ENCODE assay signal across 13 cellular contexts in genomic region chr5:132468665-132469379, GRCh38. TPM values are rescaled to one million over a fixed set of nuclear protein-coding genes. Genes with fewer than 3 reads are reported as not detected.
DNase-seq lines count a peak whose midpoint lies in the region; ATAC-seq and TF ChIP-seq lines count a peak whose summit lies in the region.
"Had no signal": no experiment of that assay in that cellular context is flagged by ENCODE, and none has a peak within 500 bp of the region (broad histone marks: within the 10 kb centered on the region; RNA-seq: fewer than 3 reads in every experiment).

No MANE protein-coding gene starts in this region.

- no peaks in the 10 kb centered on the region for H3K27me3 ChIP-seq in uterus

- POLR2A ChIA-PET in activated naive CD8-positive, alpha-beta T cell treated with anti-CD3 and anti-CD28 coated beads, Interleukin-2, amount 10 ng/mL, durations not matched to agents 7 days and 5 days (lab: Charles Lee): interaction anchor here (0.6 to 30.8 kb wide), 4 partner anchors 12 to 58 kb away, joined by 3 to 1195 read pairs (median 5); partner anchors contain the start of gene IRF1

- H3K9me3 Mint-ChIP-seq in activated naive CD8-positive, alpha-beta T cell treated with anti-CD3 and anti-CD28 coated beads, Interleukin-2, amount 10 ng/mL, durations not matched to agents 7 days and 5 days: no peaks in the 10 kb centered on the region
- H3K9me3 Mint-ChIP-seq in activated naive CD8-positive, alpha-beta T cell treated with anti-CD3 and anti-CD28 coated beads for 36 hours: no peaks in the 10 kb centered on the region
- H3K9me3 Mint-ChIP-seq in naive B cell: no peaks in the 10 kb centered on the region
- H3K9me3 Mint-ChIP-seq: stimulated activated naive CD8-positive, alpha-beta T cell treated with anti-CD3 and anti-CD28 coated beads, Interleukin-15, amount 100 ng/mL, for 72 hours had no signal

- H3K4me1 Mint-ChIP-seq in activated naive CD8-positive, alpha-beta T cell treated with anti-CD3 and anti-CD28 coated beads, Interleukin-2, amount 10 ng/mL, durations not matched to agents 7 days and 5 days: peaks cover 81% of the 10 kb centered on the region
- H3K4me1 Mint-ChIP-seq in activated naive CD8-positive, alpha-beta T cell treated with anti-CD3 and anti-CD28 coated beads for 36 hours: peaks cover 76% of the 10 kb centered on the region
- H3K4me1 Mint-ChIP-seq in T-helper 17 cell: peaks cover 81% of the 10 kb centered on the region
- H3K4me1 Mint-ChIP-seq in naive B cell: peaks cover 74 to 89% (median 88%) of the 10 kb centered on the region in 3 donors

- TF ChIP-seq POLR2A in uterus (IDR thresholded peaks at IDR 0.05): no peak

- no peak overlapping the region for H3K4me3 ChIP-seq in uterus
- H3K4me3 ChIP-seq: mucosa of descending colon had no signal

- peaks cover 4% of the 10 kb centered on the region in 2 donors for H3K4me1 ChIP-seq in uterus

- H3K4me3 Mint-ChIP-seq in activated naive CD8-positive, alpha-beta T cell treated with anti-CD3 and anti-CD28 coated beads, Interleukin-2, amount 10 ng/mL, durations not matched to agents 7 days and 5 days: no peak overlapping the region
- H3K4me3 Mint-ChIP-seq in activated naive CD8-positive, alpha-beta T cell treated with anti-CD3 and anti-CD28 coated beads for 36 hours: no peak overlapping the region
- H3K4me3 Mint-ChIP-seq in T-helper 17 cell (peak overlapping the region; percentile 64), naive B cell (peak overlapping the region in 1 of 8 donors; percentile 74)
- H3K4me3 Mint-ChIP-seq: stimulated activated naive CD8-positive, alpha-beta T cell treated with anti-CD3 and anti-CD28 coated beads, Interleukin-15, amount 100 ng/mL, for 72 hours had no signal

- H3K27me3 Mint-ChIP-seq in activated naive CD8-positive, alpha-beta T cell treated with anti-CD3 and anti-CD28 coated beads, Interleukin-2, amount 10 ng/mL, durations not matched to agents 7 days and 5 days: no peaks in the 10 kb centered on the region
- no peaks in the 10 kb centered on the region for H3K27me3 Mint-ChIP-seq in activated naive CD8-positive, alpha-beta T cell treated with anti-CD3 and anti-CD28 coated beads for 36 hours
- H3K27me3 Mint-ChIP-seq in T-helper 17 cell (no peaks in the 10 kb centered on the region), naive B cell (no peaks in the 10 kb centered on the region)
- H3K27me3 Mint-ChIP-seq: stimulated activated naive CD8-positive, alpha-beta T cell treated with anti-CD3 and anti-CD28 coated beads, Interleukin-15, amount 100 ng/mL, for 72 hours had no signal

- ATAC-seq in activated naive CD8-positive, alpha-beta T cell treated with anti-CD3 and anti-CD28 coated beads, Interleukin-2, amount 10 ng/mL, durations not matched to agents 7 days and 5 days (ENCODE audit: low read depth): no peak
- ATAC-seq in T-helper 17 cell (no peak), naive B cell (ENCODE audit: low read depth in 2 of 2) (no peak), GM21529 (IDR thresholded peaks at IDR 0.05; ENCODE audit: unreplicated experiment) (no peak), HG03565 (IDR thresholded peaks at IDR 0.05; ENCODE audit: unreplicated experiment) (no peak)
- ATAC-seq: mucosa of descending colon; stimulated activated naive CD8-positive, alpha-beta T cell treated with anti-CD3 and anti-CD28 coated beads, Interleukin-15, amount 100 ng/mL, for 72 hours had no signal

- H3K36me3 ChIP-seq in uterus: no peaks in the 10 kb centered on the region

- DNase-seq in activated naive CD8-positive, alpha-beta T cell treated with anti-CD3 and anti-CD28 coated beads, Interleukin-2, amount 10 ng/mL, durations not matched to agents 7 days and 5 days: no peak
- no peak for DNase-seq in activated naive CD8-positive, alpha-beta T cell treated with anti-CD3 and anti-CD28 coated beads for 36 hours
- DNase-seq in T-helper 17 cell (peak in 1 of 3 donors; percentile 1), naive B cell (no peak), uterus (peak; percentile 4 to 6), SHP77 (lab: John Stamatoyannopoulos, UW) (no peak)
- DNase-seq: effector CD4-positive, alpha-beta T cell; foreskin fibroblast; NCI-H1105 had no signal

- peak overlapping the region; percentile 14 for H3K27ac Mint-ChIP-seq in activated naive CD8-positive, alpha-beta T cell treated with anti-CD3 and anti-CD28 coated beads, Interleukin-2, amount 10 ng/mL, durations not matched to agents 7 days and 5 days
- no peak overlapping the region for H3K27ac Mint-ChIP-seq in activated naive CD8-positive, alpha-beta T cell treated with anti-CD3 and anti-CD28 coated beads for 36 hours
- H3K27ac Mint-ChIP-seq in T-helper 17 cell (peak overlapping the region; percentile 100), naive B cell (peak overlapping the region in 4 of 6 donors; percentile 35 to 75 (median 61))

- no peak overlapping the region for H3K27ac ChIP-seq in uterus

- intact Hi-C loops in uterus (cut with DNase I; ENCODE audit: low total_unique reads): no loop called here

- H3K36me3 Mint-ChIP-seq in activated naive CD8-positive, alpha-beta T cell treated with anti-CD3 and anti-CD28 coated beads, Interleukin-2, amount 10 ng/mL, durations not matched to agents 7 days and 5 days: peaks cover 18% of the 10 kb centered on the region
- peaks cover 22% of the 10 kb centered on the region for H3K36me3 Mint-ChIP-seq in activated naive CD8-positive, alpha-beta T cell treated with anti-CD3 and anti-CD28 coated beads for 36 hours
- H3K36me3 Mint-ChIP-seq in T-helper 17 cell (ENCODE audit: low read depth) (no peaks in the 10 kb centered on the region), naive B cell (peaks cover 0 to 5% of the 10 kb centered on the region in 2 donors)

- H3K9me3 ChIP-seq in T-helper 17 cell (ENCODE audit: control insufficient read depth, low read length, poor library complexity, severe bottlenecking): no peaks in the 10 kb centered on the region
- no peaks in the 10 kb centered on the region for H3K9me3 ChIP-seq in uterus
- H3K9me3 ChIP-seq: mucosa of descending colon had no signal

- TF ChIP-seq CTCF in uterus (IDR thresholded peaks at IDR 0.05): no peak

RNA-seq across cellular contexts. Expression of gene IRF1, which starts 21.8 kb away (rescaled TPM):
- 100 to 1,000 TPM; 228 to 238 TPM for total RNA-seq in activated naive CD8-positive, alpha-beta T cell treated with anti-CD3 and anti-CD28 coated beads, Interleukin-2, amount 10 ng/mL, durations not matched to agents 7 days and 5 days
- total RNA-seq in activated naive CD8-positive, alpha-beta T cell treated with anti-CD3 and anti-CD28 coated beads for 36 hours: 100 to 1,000 TPM; 228 to 232 TPM
- 100 to 1,000 TPM; 590 to 639 TPM for total RNA-seq in T-helper 17 cell
- 100 to 1,000 TPM; 228 to 332 (median 296) TPM for polyA plus RNA-seq in naive B cell (ENCODE audit: low read depth in 6 of 6)
- total RNA-seq in uterus: 100 to 1,000 TPM in 1 of 4 donors, 10 to 100 TPM in 2, 1 to 10 TPM in 1; 3.8 to 110 (median 25.7) TPM

Comparison
In these comparisons a context has a peak if more than half of its experiments do, and no peak if none do; other contexts are left out.
1. DNase-seq: peak in uterus (2 of 2); none in activated naive CD8-positive, alpha-beta T cell treated with anti-CD3 and anti-CD28 coated beads, Interleukin-2, amount 10 ng/mL, durations not matched to agents 7 days and 5 days (single experiment), activated naive CD8-positive, alpha-beta T cell treated with anti-CD3 and anti-CD28 coated beads for 36 hours (single experiment), naive B cell (single experiment) and SHP77 (0 of 2).